In genomic region chr2:98588880-98589425, GRCh38 we compare ENCODE assay signal across 21 cellular contexts. TPM values are rescaled to one million over a fixed set of nuclear protein-coding genes. Genes with fewer than 3 reads are reported as not detected.
A peak's percentile ranks its signal among the peaks of the same experiment; 100 is the strongest.
DNase-seq lines count a peak whose midpoint lies in the region; ATAC-seq and TF ChIP-seq lines count a peak whose summit lies in the region.
"Had no signal": no experiment of that assay in that cellular context is flagged by ENCODE, and none has a peak within 500 bp of the region (broad histone marks: within the 10 kb centered on the region; RNA-seq: fewer than 3 reads in every experiment).

No MANE protein-coding gene starts in this region.

- ATAC-seq in activated T-cell treated with anti-CD3 and anti-CD28 coated beads, Interleukin-2, amount 50 U/mL, for 72 hours (replicated peaks in 1 of 2): no peak
- no peak for ATAC-seq in activated T-helper 17 cell treated with anti-CD3 and anti-CD28 coated beads, Interleukin-2, amount 50 U/mL, for 72 hours (replicated peaks)
- no peak for ATAC-seq in GM19328 (IDR thresholded peaks at IDR 0.05; ENCODE audit: unreplicated experiment)
- ATAC-seq: esophagus mucosa, GM12878 had no signal

- peak overlapping the region; percentile 61 for H3K27ac Mint-ChIP-seq in activated T-cell treated with anti-CD3 and anti-CD28 coated beads, Interleukin-2, amount 50 U/mL, for 72 hours
- peak overlapping the region; percentile 61 for H3K27ac Mint-ChIP-seq in activated T-helper 17 cell treated with anti-CD3 and anti-CD28 coated beads, Interleukin-2, amount 50 U/mL, for 72 hours
- H3K27ac Mint-ChIP-seq: memory B cell, nephron had no signal

- H3K4me1 Mint-ChIP-seq in activated T-cell treated with anti-CD3 and anti-CD28 coated beads, Interleukin-2, amount 50 U/mL, for 72 hours (ENCODE audit: low read depth): peaks cover 4% of the 10 kb centered on the region
- peaks cover 4% of the 10 kb centered on the region for H3K4me1 Mint-ChIP-seq in activated T-helper 17 cell treated with anti-CD3 and anti-CD28 coated beads, Interleukin-2, amount 50 U/mL, for 72 hours
- H3K4me1 Mint-ChIP-seq: memory B cell, nephron had no signal

- no peaks in the 10 kb centered on the region for H3K27me3 Mint-ChIP-seq in activated T-cell treated with anti-CD3 and anti-CD28 coated beads, Interleukin-2, amount 50 U/mL, for 72 hours (ENCODE audit: low read depth)
- H3K27me3 Mint-ChIP-seq in activated T-helper 17 cell treated with anti-CD3 and anti-CD28 coated beads, Interleukin-2, amount 50 U/mL, for 72 hours: no peaks in the 10 kb centered on the region
- H3K27me3 Mint-ChIP-seq: memory B cell had no signal

- CTCF ChIA-PET in HEK293 (lab: Yijun Ruan, JAX): no interaction called here

- H3K4me1 ChIP-seq in HEK293 (ENCODE audit: control insufficient read depth, insufficient read depth, low read length): no peaks in the 10 kb centered on the region; the same call in 1 of the 2 replicates

- no peak overlapping the region for H3K4me3 Mint-ChIP-seq in activated T-cell treated with anti-CD3 and anti-CD28 coated beads, Interleukin-2, amount 50 U/mL, for 72 hours
- no peak overlapping the region for H3K4me3 Mint-ChIP-seq in activated T-helper 17 cell treated with anti-CD3 and anti-CD28 coated beads, Interleukin-2, amount 50 U/mL, for 72 hours
- H3K4me3 Mint-ChIP-seq: memory B cell, nephron had no signal

- H3K9me3 Mint-ChIP-seq in activated T-cell treated with anti-CD3 and anti-CD28 coated beads, Interleukin-2, amount 50 U/mL, for 72 hours: peaks cover 2 to 5% of the 10 kb centered on the region in 2 donors
- peaks cover 7% of the 10 kb centered on the region for H3K9me3 Mint-ChIP-seq in activated T-helper 17 cell treated with anti-CD3 and anti-CD28 coated beads, Interleukin-2, amount 50 U/mL, for 72 hours
- H3K9me3 Mint-ChIP-seq: memory B cell had no signal

- TF ChIP-seq CTCF in HEK293 (tag by site-specific recombination; IDR thresholded peaks at IDR 0.05): no peak

- peaks cover 4 to 27% of the 10 kb centered on the region in 2 experiments; a peak in 2 of 3 replicates for H3K36me3 ChIP-seq in HEK293 (ENCODE audit: control insufficient read depth in 2 of 2, insufficient read depth in 1 of 2, low read length in 2 of 2)

- H3K27ac ChIP-seq in HEK293 (ENCODE audit: extremely low read depth, low read depth, low read length): no peak overlapping the region
- H3K27ac ChIP-seq: C4-2B, GM23248, thoracic aorta had no signal

- no peak overlapping the region for H3K4me3 ChIP-seq in HEK293 (ENCODE audit: low read depth, low read length)
- H3K4me3 ChIP-seq: GM12878, GM23248, thoracic aorta had no signal

- no peak for DNase-seq in activated T-cell treated with anti-CD3 and anti-CD28 coated beads, Interleukin-2, amount 50 U/mL, for 72 hours
- DNase-seq in activated T-cell treated with anti-CD3 and anti-CD28 coated beads for 4 hours: no peak
- DNase-seq in stimulated activated CD8-positive, alpha-beta memory T cell treated with anti-CD3 and anti-CD28 coated beads, Interleukin-4, amount 100 ng/mL, for 48 hours: peak; percentile 10
- DNase-seq in effector CD4-positive, alpha-beta T cell: no peak
- DNase-seq: cerebellar nuclear complex; DMS53; GM23248; kidney glomerular epithelial cell; NCI-H1417; NCI-H748 treated with DMSO at 0.1 percent for 48 hours; SHP77 treated with DMSO at 0.1 percent for 48 hours; stimulated activated naive CD4-positive, alpha-beta T cell had no signal

- peaks cover 7 to 15% of the 10 kb centered on the region in 2 donors for H3K36me3 Mint-ChIP-seq in activated T-cell treated with anti-CD3 and anti-CD28 coated beads, Interleukin-2, amount 50 U/mL, for 72 hours (ENCODE audit: insufficient read depth in 2 of 2)
- H3K36me3 Mint-ChIP-seq in activated T-helper 17 cell treated with anti-CD3 and anti-CD28 coated beads, Interleukin-2, amount 50 U/mL, for 72 hours (ENCODE audit: low read depth): peaks cover 94% of the 10 kb centered on the region

- POLR2A ChIA-PET in HEK293 (lab: Yijun Ruan, JAX): no interaction called here

- H3K9me3 ChIP-seq in HEK293 (ENCODE audit: control insufficient read depth, insufficient read depth, low read depth, low read length): no peaks in the 10 kb centered on the region
- H3K9me3 ChIP-seq: thoracic aorta had no signal

TF ChIP-seq in HEK293, 187 proteins besides CTCF, POLR2A, EP300 and RAD21:
- no peak for TF ChIP-seq SP7 (tag by site-specific recombination; IDR thresholded peaks at IDR 0.05)
- TF ChIP-seq ZNF354C (tag by site-specific recombination; IDR thresholded peaks at IDR 0.05; ENCODE audit: borderline replicate concordance, low read depth): no peak
- TF ChIP-seq ZNF514 (tag by site-specific recombination; IDR thresholded peaks at IDR 0.05): no peak
- no peak for TF ChIP-seq ZNF211 (tag by site-specific recombination; IDR thresholded peaks at IDR 0.05; ENCODE audit: low read depth)
- peak; percentile 74 for TF ChIP-seq ZIC2 (tag by site-specific recombination; IDR thresholded peaks at IDR 0.05)
- TF ChIP-seq ZNF664 (tag by site-specific recombination; IDR thresholded peaks at IDR 0.05): 0 out of 2 replicates have a peak, but pooled peaks have one; percentile 20
- TF ChIP-seq ATF2 (tag by site-specific recombination; IDR thresholded peaks at IDR 0.05; ENCODE audit: low read depth): no peak
- TF ChIP-seq MYNN (tag by site-specific recombination; IDR thresholded peaks at IDR 0.05; ENCODE audit: borderline replicate concordance): no peak
- TF ChIP-seq ZNF513 (tag by site-specific recombination; IDR thresholded peaks at IDR 0.05): no peak
TF ChIP-seq in HEK293: peak in this region for 2.

RNA-seq across cellular contexts. Expression of gene COA5, which starts 19.4 kb away (rescaled TPM):
- 10 to 100 TPM; 29.4 to 32.2 TPM for total RNA-seq in activated T-cell treated with anti-CD3 and anti-CD28 coated beads, Interleukin-2, amount 50 U/mL, for 72 hours
- 10 to 100 TPM; 22.9 to 25.2 TPM for total RNA-seq in activated T-helper 17 cell treated with anti-CD3 and anti-CD28 coated beads, Interleukin-2, amount 50 U/mL, for 72 hours

RNA-seq across cellular contexts. Expression of gene UNC50, which starts 19.4 kb away (rescaled TPM):
- total RNA-seq in activated T-cell treated with anti-CD3 and anti-CD28 coated beads, Interleukin-2, amount 50 U/mL, for 72 hours: 10 to 100 TPM; 35.2 to 40.6 TPM
- total RNA-seq in activated T-helper 17 cell treated with anti-CD3 and anti-CD28 coated beads, Interleukin-2, amount 50 U/mL, for 72 hours: 10 to 100 TPM; 19.5 to 26.0 TPM
